Comparison of ENCODE assay signal across 8 cellular contexts in genomic region chr6:31619805-31620585, GRCh38. TPM values are rescaled to one million over a fixed set of nuclear protein-coding genes. Genes with fewer than 3 reads are reported as not detected.
DNase-seq lines count a peak whose midpoint lies in the region; ATAC-seq and TF ChIP-seq lines count a peak whose summit lies in the region.

No MANE protein-coding gene starts in this region.

- H3K23me2 ChIP-seq in H9 (ENCODE audit: insufficient read length, low read depth, low read length, poor library complexity, severe bottlenecking), result peaks cover 8% of the 10 kb centered on the region

- peak overlapping the region; percentile 83 for H3K4me3 ChIP-seq in fibroblast of the aortic adventitia (ENCODE audit: low read depth, low read length)

- peak overlapping the region; percentile 86 for H3K27ac ChIP-seq in H9 (ENCODE audit: insufficient read length, low read depth, low read length)

- no peak overlapping the region for H2BK5ac ChIP-seq in H9 (ENCODE audit: insufficient read length, low read length)

- H3K79me2 ChIP-seq in H9 (ENCODE audit: insufficient read depth, low read length), result peaks cover 20% of the 10 kb centered on the region

- peak overlapping the region; percentile 93 to 98 for H3K4me3 Mint-ChIP-seq in H9
- H3K4me3 Mint-ChIP-seq in natural killer cell treated with Interleukin-12 subunit alpha and Interleukin-12 subunit beta and Interleukin-15 and Interleukin-18, amount 100 ng/mL, for 72 hours, result peak overlapping the region; percentile 90

- peaks cover 2% of the 10 kb centered on the region for H3K79me1 ChIP-seq in H9 (ENCODE audit: insufficient read depth, low read depth, low read length, poor library complexity, severe bottlenecking)

- peaks cover 35 to 39% (median 39%) of the 10 kb centered on the region in 3 experiments for H3K36me3 Mint-ChIP-seq in H9 (ENCODE audit: insufficient read depth in 1 of 3, low read depth in 3 of 3)
- peaks cover 15% of the 10 kb centered on the region for H3K36me3 Mint-ChIP-seq in natural killer cell treated with Interleukin-12 subunit alpha and Interleukin-12 subunit beta and Interleukin-15 and Interleukin-18, amount 100 ng/mL, for 72 hours

- H3K4ac ChIP-seq in H9 (ENCODE audit: low read depth, low read length), result no peak overlapping the region; the same call in 1 of the 2 replicates

- peak overlapping the region; percentile 58 for H2BK120ac ChIP-seq in H9 (ENCODE audit: low read depth, low read length, poor library complexity, severe bottlenecking)

- no peak overlapping the region for H2BK20ac ChIP-seq in H9 (ENCODE audit: low read depth, low read length, poor library complexity, severe bottlenecking)

- TF ChIP-seq CTCF in H9 (conservative IDR thresholded peaks at IDR 0.05) (no peak), fibroblast of the aortic adventitia (IDR thresholded peaks at IDR 0.05; ENCODE audit: insufficient read depth, low read length) (no peak)

- peak overlapping the region; percentile 90 for H3K18ac ChIP-seq in H9 (ENCODE audit: insufficient read length, low read depth, low read length)

- H3T11ph ChIP-seq in H9 (ENCODE audit: low read length), result peak overlapping the region; percentile 30

- peak overlapping the region; percentile 100 for H3K27ac Mint-ChIP-seq in H9
- H3K27ac Mint-ChIP-seq in natural killer cell treated with Interleukin-12 subunit alpha and Interleukin-12 subunit beta and Interleukin-15 and Interleukin-18, amount 100 ng/mL, for 72 hours, result peak overlapping the region; percentile 91 to 94

- ATAC-seq in natural killer cell treated with Interleukin-12 subunit alpha and Interleukin-12 subunit beta and Interleukin-15 and Interleukin-18, amount 100 ng/mL, for 72 hours, result peak; percentile 93 to 94

- H3K36me3 ChIP-seq in ES-I3 (ENCODE audit: insufficient read depth, low read length), result peaks cover 22% of the 10 kb centered on the region

- H4K8ac ChIP-seq in H9 (replicated peaks; ENCODE audit: insufficient read length, low read depth, low read length), result no peak overlapping the region

- peak overlapping the region; percentile 31 for H3K4me2 ChIP-seq in H9 (ENCODE audit: insufficient read depth, insufficient read length, low read length)

- peak; percentile 83 for TF ChIP-seq POLR2A in Raji (IDR thresholded peaks at IDR 0.05; ENCODE audit: insufficient read depth, low read depth, low read length)

- H2AK5ac ChIP-seq in H9 (ENCODE audit: insufficient read length, low read length), result no peak overlapping the region

- no peaks in the 10 kb centered on the region for H3K9me3 ChIP-seq in ES-I3 (ENCODE audit: control insufficient read depth, insufficient read depth, low read length)
- no peaks in the 10 kb centered on the region for H3K9me3 ChIP-seq in H9 (ENCODE audit: control insufficient read depth, low read depth, low read length)

- no peaks in the 10 kb centered on the region for H4K20me1 ChIP-seq in H9 (ENCODE audit: control insufficient read depth, insufficient read depth, insufficient read length)

- no peak overlapping the region for H2BK15ac ChIP-seq in H9 (ENCODE audit: low read depth, low read length)

- H3K4me1 ChIP-seq in ES-I3 (ENCODE audit: insufficient read depth, low read length) (peaks cover 22% of the 10 kb centered on the region), H9 (ENCODE audit: insufficient read depth, low read length) (peaks cover 14% of the 10 kb centered on the region)

- H3K23ac ChIP-seq in H9 (ENCODE audit: insufficient read length, low read depth, low read length), result no peak overlapping the region

- no peak overlapping the region for H2BK12ac ChIP-seq in H9 (ENCODE audit: insufficient read length, low read depth, low read length)

- H3K14ac ChIP-seq in H9 (ENCODE audit: insufficient read depth, low read length), result peak overlapping the region; percentile 95

- H3K9me3 Mint-ChIP-seq in H9, result no peaks in the 10 kb centered on the region; a peak in 1 of 5 replicates
- H3K9me3 Mint-ChIP-seq in natural killer cell treated with Interleukin-12 subunit alpha and Interleukin-12 subunit beta and Interleukin-15 and Interleukin-18, amount 100 ng/mL, for 72 hours, result no peaks in the 10 kb centered on the region

- WGBS in H9 (ENCODE audit: extremely low coverage, insufficient read length, low lambda C conversion rate), result no CpG with 5 or more reads among the region's 50 CpGs

- no peak overlapping the region for H3K56ac ChIP-seq in H9 (ENCODE audit: insufficient read length, low read depth, low read length)

- H3K27me3 ChIP-seq in H9 (ENCODE audit: insufficient read depth, low read length), result no peaks in the 10 kb centered on the region

- no peaks in the 10 kb centered on the region for H3K27me3 Mint-ChIP-seq in H9 (ENCODE audit: low read depth)
- peaks cover 0 to under 1% of the 10 kb centered on the region in 2 donors for H3K27me3 Mint-ChIP-seq in natural killer cell treated with Interleukin-12 subunit alpha and Interleukin-12 subunit beta and Interleukin-15 and Interleukin-18, amount 100 ng/mL, for 72 hours

- H4K5ac ChIP-seq in H9 (ENCODE audit: insufficient read length, low read depth, low read length), result no peak overlapping the region

- H4K91ac ChIP-seq in H9 (ENCODE audit: insufficient read length, low read depth, low read length), result no peak overlapping the region

- H3K9ac ChIP-seq in ES-I3 (ENCODE audit: low read depth, low read length) (peak overlapping the region; percentile 93), H9 (ENCODE audit: extremely low read depth, insufficient read length, low read length) (peak overlapping the region; percentile 74)

- H2AFZ ChIP-seq in H9 (ENCODE audit: low read length), result no peak overlapping the region

- DNase-seq in H9 (peak; percentile 99), M059J (ENCODE audit: low read depth) (peak; percentile 100), fibroblast of the aortic adventitia (ENCODE audit: low read depth) (peak; percentile 99)
- DNase-seq in activated effector memory CD4-positive, alpha-beta T cell treated with anti-CD3 and anti-CD28 coated beads, Interleukin-2, amount 50 U/mL, for 16 hours, result peak; percentile 98
- peak; percentile 99 for DNase-seq in natural killer cell treated with Interleukin-12 subunit alpha and Interleukin-12 subunit beta and Interleukin-15 and Interleukin-18, amount 100 ng/mL, for 72 hours (ENCODE audit: low spot score)
- DNase-seq in stimulated activated naive CD4-positive, alpha-beta T cell treated with Interleukin-2 at 50 U/mL for 16 hours (lab: John Stamatoyannopoulos, UW), result peak; percentile 99

- H3K4me1 Mint-ChIP-seq in H9, result peaks cover 29 to 34% of the 10 kb centered on the region in 2 experiments
- H3K4me1 Mint-ChIP-seq in natural killer cell treated with Interleukin-12 subunit alpha and Interleukin-12 subunit beta and Interleukin-15 and Interleukin-18, amount 100 ng/mL, for 72 hours (ENCODE audit: low read depth in 2 of 2), result peaks cover 26 to 30% of the 10 kb centered on the region in 2 donors

RNA-seq across cellular contexts. Expression of gene PRRC2A, which starts 0.5 kb away (rescaled TPM):
- total RNA-seq in H9 (2021), result 381 and 383 TPM in 2 replicates
- total RNA-seq in M059J (2014; rRNA removed; shearing (Covaris generic)), result 71.4 and 121 TPM in 2 replicates
- 24.0 and 68.0 TPM in 2 replicates for total RNA-seq in fibroblast of the aortic adventitia (ENCODE audit: low replicate concordance)
- 100 to 1,000 TPM; 224 to 345 TPM for total RNA-seq in natural killer cell treated with Interleukin-12 subunit alpha and Interleukin-12 subunit beta and Interleukin-15 and Interleukin-18, amount 100 ng/mL, for 72 hours

RNA-seq across cellular contexts. Expression of gene AIF1, which starts 5.0 kb away (rescaled TPM):
- total RNA-seq in H9 (2021) (3.2 and 4.2 TPM in 2 replicates), fibroblast of the aortic adventitia (ENCODE audit: low replicate concordance) (not detected in 2 replicates)
- total RNA-seq in M059J (2014; rRNA removed; shearing (Covaris generic)), result not detected in 2 replicates
- 10 to 100 TPM in 1 of 2 donors, 1 to 10 TPM in 1; 9.3 to 20.0 TPM for total RNA-seq in natural killer cell treated with Interleukin-12 subunit alpha and Interleukin-12 subunit beta and Interleukin-15 and Interleukin-18, amount 100 ng/mL, for 72 hours

RNA-seq across cellular contexts. Expression of gene NCR3, which starts 27.2 kb away (rescaled TPM):
- 0.55 and 0.64 TPM in 2 replicates for total RNA-seq in H9 (2021)
- total RNA-seq in M059J (2014; rRNA removed; shearing (Covaris generic)), result not detected in 2 replicates
- total RNA-seq in fibroblast of the aortic adventitia (ENCODE audit: low replicate concordance), result not detected in 2 replicates
- total RNA-seq in natural killer cell treated with Interleukin-12 subunit alpha and Interleukin-12 subunit beta and Interleukin-15 and Interleukin-18, amount 100 ng/mL, for 72 hours, result 10 to 100 TPM; 65.5 to 91.6 TPM

RNA-seq across cellular contexts. Expression of gene BAG6, which starts 32.5 kb away (rescaled TPM):
- total RNA-seq in H9 (2021) (415 and 417 TPM in 2 replicates), fibroblast of the aortic adventitia (ENCODE audit: low replicate concordance) (109 and 161 TPM in 2 replicates)
- 194 and 317 TPM in 2 replicates for total RNA-seq in M059J (2014; rRNA removed; shearing (Covaris generic))
- total RNA-seq in natural killer cell treated with Interleukin-12 subunit alpha and Interleukin-12 subunit beta and Interleukin-15 and Interleukin-18, amount 100 ng/mL, for 72 hours, result 100 to 1,000 TPM; 284 to 337 TPM

RNA-seq across cellular contexts. Expression of gene LST1, which starts 33.9 kb away (rescaled TPM):
- total RNA-seq in H9 (2021) (not detected in 2 replicates), fibroblast of the aortic adventitia (ENCODE audit: low replicate concordance) (not detected in 2 replicates)
- not detected in 2 replicates for total RNA-seq in M059J (2014; rRNA removed; shearing (Covaris generic))
- total RNA-seq in natural killer cell treated with Interleukin-12 subunit alpha and Interleukin-12 subunit beta and Interleukin-15 and Interleukin-18, amount 100 ng/mL, for 72 hours, result 10 to 100 TPM; 15.5 to 34.6 TPM

Comparison
In these comparisons a context has a peak if more than half of its experiments do, and no peak if none do; other contexts are left out.
1. Peak in every context shown above with its lines: DNase-seq, ATAC-seq, H3K4me3 ChIP-seq and H3K27ac ChIP-seq.
2. RNA of gene NCR3, which starts 27.2 kb away (total RNA-seq): 65.5 to 91.6 TPM in natural killer cell treated with Interleukin-12 subunit alpha and Interleukin-12 subunit beta and Interleukin-15 and Interleukin-18, amount 100 ng/mL, for 72 hours; 0.55 to 0.64 TPM in H9, not detected in M059J and not detected in fibroblast of the aortic adventitia; every median in the first group is over 10 times any median in the second.